Comparison of ENCODE assay signal across 15 cellular contexts in the genomic region with DNA sequence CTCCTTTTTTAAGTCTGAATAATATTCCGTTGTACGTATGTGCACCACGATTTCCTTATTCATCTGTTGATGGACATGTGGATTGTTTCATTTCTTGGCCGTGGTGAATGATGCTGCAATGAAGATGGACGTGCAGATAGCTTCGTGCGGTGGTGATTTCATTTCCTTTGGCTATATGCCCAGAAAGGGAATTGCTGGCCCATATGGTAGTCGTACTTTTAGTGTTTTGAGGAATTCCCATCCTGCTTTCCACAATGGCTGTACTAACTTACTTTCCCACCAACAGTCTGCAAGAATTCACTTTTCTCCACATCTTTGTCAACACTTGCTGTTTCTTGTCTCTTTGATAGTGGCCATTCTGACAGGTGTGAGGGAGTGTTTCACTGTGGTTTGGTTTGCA. TPM values are rescaled to one million over a fixed set of nuclear protein-coding genes. Genes with fewer than 3 reads are reported as not detected.
DNase-seq lines count a peak whose midpoint lies in the region; ATAC-seq and TF ChIP-seq lines count a peak whose summit lies in the region.
"Had no signal": no experiment of that assay in that cellular context is flagged by ENCODE, and none has a peak within 500 bp of the region (broad histone marks: within the 10 kb centered on the region; RNA-seq: fewer than 3 reads in every experiment).

No MANE protein-coding gene starts in this region.

- H3K27me3 ChIP-seq in ACC112 (ENCODE audit: insufficient read depth, low read length) (no peaks in the 10 kb centered on the region), ascending aorta (no peaks in the 10 kb centered on the region)
- H3K27me3 ChIP-seq in CD8-positive, alpha-beta memory T cell (ENCODE audit: insufficient read depth, low read length, poor library complexity, severe bottlenecking) = no peaks in the 10 kb centered on the region
- H3K27me3 ChIP-seq: neutrophil had no signal

- peaks cover 6% of the 10 kb centered on the region for H3K4me1 ChIP-seq in ACC112 (ENCODE audit: control insufficient read depth, insufficient read depth, low read length, unreplicated experiment)
- no peaks in the 10 kb centered on the region for H3K4me1 ChIP-seq in CD8-positive, alpha-beta memory T cell (ENCODE audit: insufficient read depth, low read length)
- no peaks in the 10 kb centered on the region for H3K4me1 ChIP-seq in ascending aorta

- DNase-seq in H4 (ENCODE audit: low spot score) = peak; percentile 84
- peak; percentile 85 for DNase-seq in RPMI7951 (ENCODE audit: low read depth)
- DNase-seq in epithelial cell of prostate (ENCODE audit: low read depth, low spot score) = peak; percentile 69
- DNase-seq in CD8-positive, alpha-beta memory T cell = no peak
- DNase-seq in stimulated activated naive CD8-positive, alpha-beta T cell treated with anti-CD3 and anti-CD28 coated beads, Interleukin-15, amount 100 ng/mL, for 72 hours = no peak
- DNase-seq in ascending aorta (ENCODE audit: low spot score in 2 of 2) = no peak
- DNase-seq: activated CD4-positive, alpha-beta T cell treated with anti-CD3 and anti-CD28 coated beads, Interleukin-2, amount 10 ng/mL, durations not matched to agents 24 days and 14 days; activated naive CD8-positive, alpha-beta T cell treated with anti-CD3 and anti-CD28 coated beads, Interleukin-2, amount 10 ng/mL, durations not matched to agents 7 days and 5 days; CD4-positive, CD25-positive, alpha-beta regulatory T cell; islet precursor cell; NCI-H2107 had no signal

- no peak overlapping the region for H3K4me3 Mint-ChIP-seq in CD8-positive, alpha-beta memory T cell
- no peak overlapping the region for H3K4me3 Mint-ChIP-seq in stimulated activated naive CD8-positive, alpha-beta T cell treated with anti-CD3 and anti-CD28 coated beads, Interleukin-15, amount 100 ng/mL, for 72 hours
- H3K4me3 Mint-ChIP-seq: activated CD4-positive, alpha-beta T cell treated with anti-CD3 and anti-CD28 coated beads, Interleukin-2, amount 10 ng/mL, durations not matched to agents 24 days and 14 days; activated naive CD8-positive, alpha-beta T cell treated with anti-CD3 and anti-CD28 coated beads, Interleukin-2, amount 10 ng/mL, durations not matched to agents 7 days and 5 days; CD4-positive, CD25-positive, alpha-beta regulatory T cell; stimulated activated memory B cell treated with anti-CD40 and anti-IgM and Interleukin-4, amounts not matched to agents 10 μg/mL and 1 μg/mL and 100 μg/mL, for 72 hours had no signal

- TF ChIP-seq CTCF in ascending aorta (IDR thresholded peaks at IDR 0.05) = no peak

- CTCF ChIA-PET in CD8-positive, alpha-beta memory T cell (lab: Charles Lee) = no interaction called here

- no peaks in the 10 kb centered on the region for H3K27me3 Mint-ChIP-seq in CD8-positive, alpha-beta memory T cell
- no peaks in the 10 kb centered on the region for H3K27me3 Mint-ChIP-seq in stimulated activated naive CD8-positive, alpha-beta T cell treated with anti-CD3 and anti-CD28 coated beads, Interleukin-15, amount 100 ng/mL, for 72 hours
- H3K27me3 Mint-ChIP-seq: activated CD4-positive, alpha-beta T cell treated with anti-CD3 and anti-CD28 coated beads, Interleukin-2, amount 10 ng/mL, durations not matched to agents 24 days and 14 days; activated naive CD8-positive, alpha-beta T cell treated with anti-CD3 and anti-CD28 coated beads, Interleukin-2, amount 10 ng/mL, durations not matched to agents 7 days and 5 days; CD4-positive, CD25-positive, alpha-beta regulatory T cell; stimulated activated memory B cell treated with anti-CD40 and anti-IgM and Interleukin-4, amounts not matched to agents 10 μg/mL and 1 μg/mL and 100 μg/mL, for 72 hours had no signal

- no peak for ATAC-seq in HG02798 (IDR thresholded peaks at IDR 0.05; ENCODE audit: poor library complexity, unreplicated experiment)
- ATAC-seq in stimulated activated naive CD8-positive, alpha-beta T cell treated with anti-CD3 and anti-CD28 coated beads, Interleukin-15, amount 100 ng/mL, for 72 hours = no peak
- ATAC-seq: stimulated activated memory B cell treated with anti-CD40 and anti-IgM and Interleukin-4, amounts not matched to agents 10 μg/mL and 1 μg/mL and 100 μg/mL, for 72 hours had no signal

- peak overlapping the region; percentile 60 for H2AFZ ChIP-seq in ACC112 (ENCODE audit: low read length, unreplicated experiment)

- H3K9me3 Mint-ChIP-seq in CD8-positive, alpha-beta memory T cell = peaks cover 3 to 13% (median 9%) of the 10 kb centered on the region in 5 donors
- H3K9me3 Mint-ChIP-seq in stimulated activated naive CD8-positive, alpha-beta T cell treated with anti-CD3 and anti-CD28 coated beads, Interleukin-15, amount 100 ng/mL, for 72 hours = peaks cover 7 to 9% of the 10 kb centered on the region in 2 donors

- H3K79me2 ChIP-seq in ACC112 (ENCODE audit: control insufficient read depth, insufficient read depth, low read length, unreplicated experiment) = no peaks in the 10 kb centered on the region

- no peaks in the 10 kb centered on the region for H3K36me3 ChIP-seq in ACC112 (ENCODE audit: insufficient read depth, low read length)
- H3K36me3 ChIP-seq in CD8-positive, alpha-beta memory T cell (ENCODE audit: insufficient read depth, low read length) = no peaks in the 10 kb centered on the region
- no peaks in the 10 kb centered on the region for H3K36me3 ChIP-seq in ascending aorta
- H3K36me3 ChIP-seq: neutrophil had no signal

- H3K4me1 Mint-ChIP-seq in CD8-positive, alpha-beta memory T cell = no peaks in the 10 kb centered on the region
- no peaks in the 10 kb centered on the region for H3K4me1 Mint-ChIP-seq in stimulated activated naive CD8-positive, alpha-beta T cell treated with anti-CD3 and anti-CD28 coated beads, Interleukin-15, amount 100 ng/mL, for 72 hours
- H3K4me1 Mint-ChIP-seq: activated CD4-positive, alpha-beta T cell treated with anti-CD3 and anti-CD28 coated beads, Interleukin-2, amount 10 ng/mL, durations not matched to agents 24 days and 14 days; activated naive CD8-positive, alpha-beta T cell treated with anti-CD3 and anti-CD28 coated beads, Interleukin-2, amount 10 ng/mL, durations not matched to agents 7 days and 5 days; CD4-positive, CD25-positive, alpha-beta regulatory T cell; stimulated activated memory B cell treated with anti-CD40 and anti-IgM and Interleukin-4, amounts not matched to agents 10 μg/mL and 1 μg/mL and 100 μg/mL, for 72 hours had no signal

- POLR2A ChIA-PET in CD8-positive, alpha-beta memory T cell (lab: Charles Lee) = no interaction called here

- no peaks in the 10 kb centered on the region for H3K36me3 Mint-ChIP-seq in CD8-positive, alpha-beta memory T cell
- H3K36me3 Mint-ChIP-seq: activated naive CD8-positive, alpha-beta T cell treated with anti-CD3 and anti-CD28 coated beads, Interleukin-2, amount 10 ng/mL, durations not matched to agents 7 days and 5 days; CD4-positive, CD25-positive, alpha-beta regulatory T cell; stimulated activated memory B cell treated with anti-CD40 and anti-IgM and Interleukin-4, amounts not matched to agents 10 μg/mL and 1 μg/mL and 100 μg/mL, for 72 hours had no signal

- intact Hi-C loops in ascending aorta (cut with DNase I) = no loop called here

- no peaks in the 10 kb centered on the region for H3K9me3 ChIP-seq in CD8-positive, alpha-beta memory T cell (ENCODE audit: low read length)
- no peaks in the 10 kb centered on the region for H3K9me3 ChIP-seq in ascending aorta
- H3K9me3 ChIP-seq: neutrophil had no signal

- no peak overlapping the region for H3K27ac Mint-ChIP-seq in CD8-positive, alpha-beta memory T cell
- no peak overlapping the region for H3K27ac Mint-ChIP-seq in stimulated activated naive CD8-positive, alpha-beta T cell treated with anti-CD3 and anti-CD28 coated beads, Interleukin-15, amount 100 ng/mL, for 72 hours
- H3K27ac Mint-ChIP-seq: activated CD4-positive, alpha-beta T cell treated with anti-CD3 and anti-CD28 coated beads, Interleukin-2, amount 10 ng/mL, durations not matched to agents 24 days and 14 days; activated naive CD8-positive, alpha-beta T cell treated with anti-CD3 and anti-CD28 coated beads, Interleukin-2, amount 10 ng/mL, durations not matched to agents 7 days and 5 days; CD4-positive, CD25-positive, alpha-beta regulatory T cell; stimulated activated memory B cell treated with anti-CD40 and anti-IgM and Interleukin-4, amounts not matched to agents 10 μg/mL and 1 μg/mL and 100 μg/mL, for 72 hours had no signal

- no peak overlapping the region for H3K4me3 ChIP-seq in ACC112 (ENCODE audit: low read depth, low read length)
- H3K4me3 ChIP-seq in CD8-positive, alpha-beta memory T cell (ENCODE audit: low read length) = no peak overlapping the region
- H3K4me3 ChIP-seq in ascending aorta = no peak overlapping the region

- H3K27ac ChIP-seq in ACC112 (ENCODE audit: low read depth, low read length) = no peak overlapping the region
- H3K27ac ChIP-seq in epithelial cell of prostate = no peak overlapping the region
- H3K27ac ChIP-seq in CD8-positive, alpha-beta memory T cell (ENCODE audit: low read depth, low read length) = no peak overlapping the region
- no peak overlapping the region for H3K27ac ChIP-seq in ascending aorta
- H3K27ac ChIP-seq: neutrophil had no signal

RNA-seq across cellular contexts. Expression of gene ZFP42, which starts 12.8 kb away (rescaled TPM):
- not detected in 2 replicates for total RNA-seq in H4 (2014; rRNA removed; shearing (Covaris generic))
- total RNA-seq in RPMI7951 (2014; rRNA removed; shearing (Covaris generic)) = 0.24 TPM in 1 of 2 replicates, not detected in the other
- not detected for total RNA-seq in CD8-positive, alpha-beta memory T cell
- polyA plus RNA-seq in CD8-positive, alpha-beta memory T cell = not detected
- not detected for total RNA-seq in ascending aorta
- total RNA-seq: activated CD4-positive, alpha-beta T cell treated with anti-CD3 and anti-CD28 coated beads, Interleukin-2, amount 10 ng/mL, durations not matched to agents 24 days and 14 days; activated naive CD8-positive, alpha-beta T cell treated with anti-CD3 and anti-CD28 coated beads, Interleukin-2, amount 10 ng/mL, durations not matched to agents 7 days and 5 days; CD4-positive, CD25-positive, alpha-beta regulatory T cell had no signal
- polyA plus RNA-seq: CD4-positive, CD25-positive, alpha-beta regulatory T cell had no signal

Comparison
In these comparisons a context has a peak if more than half of its experiments do, and no peak if none do; other contexts are left out.
1. DNase-seq: peak in H4 (single experiment), RPMI7951 (single experiment) and epithelial cell of prostate (single experiment); none in CD8-positive, alpha-beta memory T cell (0 of 5), stimulated activated naive CD8-positive, alpha-beta T cell treated with anti-CD3 and anti-CD28 coated beads, Interleukin-15, amount 100 ng/mL, for 72 hours (0 of 2) and ascending aorta (0 of 2).